ENCODE assay signal across 12 cellular contexts in genomic region chr2:157107877-157108276, GRCh38.
DNase-seq lines count a peak whose midpoint lies in the region; ATAC-seq, FAIRE-seq and TF ChIP-seq lines count a peak whose summit lies in the region.
"Had no signal": no experiment of that assay in that cellular context is flagged by ENCODE, and none has a peak within 500 bp of the region (broad histone marks: within the 10 kb centered on the region; RNA-seq: fewer than 3 reads in every experiment).

No MANE protein-coding gene starts in this region.

- peaks cover 8% of the 10 kb centered on the region for H3K4me1 Mint-ChIP-seq in MCF 10A (ENCODE audit: insufficient read depth, unreplicated experiment)
- H3K4me1 Mint-ChIP-seq in CD14-positive monocyte = no peaks in the 10 kb centered on the region
- H3K4me1 Mint-ChIP-seq: stimulated activated naive CD8-positive, alpha-beta T cell treated with anti-CD3 and anti-CD28 coated beads, Interleukin-15, amount 100 ng/mL, for 72 hours had no signal

- H3K27me3 Mint-ChIP-seq in MCF 10A (ENCODE audit: insufficient read depth, unreplicated experiment) = no peaks in the 10 kb centered on the region
- peaks cover 0 to 2% (median 0%) of the 10 kb centered on the region in 3 donors for H3K27me3 Mint-ChIP-seq in CD14-positive monocyte (ENCODE audit: low read depth in 3 of 3)
- H3K27me3 Mint-ChIP-seq: stimulated activated naive CD8-positive, alpha-beta T cell treated with anti-CD3 and anti-CD28 coated beads, Interleukin-15, amount 100 ng/mL, for 72 hours had no signal

- TF ChIP-seq POLR2A in breast epithelium (IDR thresholded peaks at IDR 0.05) = no peak

- TF ChIP-seq CTCF in MCF 10A (IDR thresholded peaks at IDR 0.05; ENCODE audit: unreplicated experiment) (no peak), breast epithelium (IDR thresholded peaks at IDR 0.05) (no peak), epithelial cell of esophagus (IDR thresholded peaks at IDR 0.05; ENCODE audit: insufficient read depth, low read depth, low read length, missing control alignments) (no peak), CD14-positive monocyte (IDR thresholded peaks at IDR 0.05) (no peak)

- ATAC-seq in GM18519 (IDR thresholded peaks at IDR 0.05; ENCODE audit: low FRiP score, unreplicated experiment) (no peak), HG02571 (IDR thresholded peaks at IDR 0.05; ENCODE audit: unreplicated experiment) (no peak)
- ATAC-seq: stimulated activated naive CD8-positive, alpha-beta T cell treated with anti-CD3 and anti-CD28 coated beads, Interleukin-15, amount 100 ng/mL, for 72 hours had no signal

- no TSS peak for BruUV-seq in MCF 10A (replicated peaks; lab: Mats Ljungman, UMichigan)

- H3K27ac ChIP-seq in breast epithelium = no peak overlapping the region

- H3K9me3 Mint-ChIP-seq in MCF 10A (ENCODE audit: unreplicated experiment) (no peaks in the 10 kb centered on the region), CD14-positive monocyte (peaks cover 4 to 23% (median 14%) of the 10 kb centered on the region in 7 donors)

- FAIRE-seq in urothelium cell line (lab: Jason Lieb, UNC) = no peak

- H3K4me1 ChIP-seq in breast epithelium = no peaks in the 10 kb centered on the region

- peaks cover 9 to 33% of the 10 kb centered on the region in 2 donors for H3K9me3 ChIP-seq in breast epithelium

- POLR2A ChIA-PET in MCF 10A (lab: Yijun Ruan, JAX) = no interaction called here

- no peaks in the 10 kb centered on the region for H3K27me3 ChIP-seq in breast epithelium

- CTCF ChIA-PET in MCF 10A (lab: Yijun Ruan, JAX) = interaction anchor here (1.0 to 1.3 kb wide), 2 partner anchors 36 to 195 kb away, joined by 3 read pairs; no protein-coding TSS in a partner anchor

- H3K36me3 Mint-ChIP-seq in MCF 10A (ENCODE audit: insufficient read depth, unreplicated experiment) = no peaks in the 10 kb centered on the region
- no peaks in the 10 kb centered on the region for H3K36me3 Mint-ChIP-seq in CD14-positive monocyte
- H3K36me3 Mint-ChIP-seq: mesothelial cell of epicardium had no signal

- no peaks in the 10 kb centered on the region for H3K36me3 ChIP-seq in breast epithelium

- H3K4me3 Mint-ChIP-seq in MCF 10A (ENCODE audit: unreplicated experiment) = no peak overlapping the region
- no peak overlapping the region for H3K4me3 Mint-ChIP-seq in CD14-positive monocyte
- H3K4me3 Mint-ChIP-seq: mesothelial cell of epicardium; stimulated activated naive CD8-positive, alpha-beta T cell treated with anti-CD3 and anti-CD28 coated beads, Interleukin-15, amount 100 ng/mL, for 72 hours had no signal

- H3K4me3 ChIP-seq in breast epithelium (no peak overlapping the region), epithelial cell of esophagus (ENCODE audit: low read length) (no peak overlapping the region)

- DNase-seq in MCF 10A (ENCODE audit: unreplicated experiment) (peak; percentile 88), breast epithelium (ENCODE audit: low spot score in 2 of 2) (no peak), NCI-H748 (lab: John Stamatoyannopoulos, UW; ENCODE audit: unreplicated experiment) (peak; percentile 91), epithelial cell of esophagus (ENCODE audit: low read depth) (peak; percentile 90), urothelium cell line (ENCODE audit: low spot score) (peak; percentile 66), CD14-positive monocyte (ENCODE audit: low spot score) (no peak)
- DNase-seq: activated CD4-positive, alpha-beta T cell treated with anti-CD3 and anti-CD28 coated beads, Interleukin-2, amount 50 U/mL, for 1 hour; GOT3; stimulated activated naive CD8-positive, alpha-beta T cell treated with anti-CD3 and anti-CD28 coated beads, Interleukin-15, amount 100 ng/mL, for 72 hours had no signal

- intact Hi-C loops in MCF 10A (cut with micrococcal nuclease) (no loop called here), breast epithelium (cut with DNase I; ENCODE audit: low total_unique reads) (no loop called here), CD14-positive monocyte (cut with micrococcal nuclease) (no loop called here)

- H3K27ac Mint-ChIP-seq in MCF 10A (ENCODE audit: low read depth, unreplicated experiment) = no peak overlapping the region
- no peak overlapping the region for H3K27ac Mint-ChIP-seq in CD14-positive monocyte
- H3K27ac Mint-ChIP-seq: mesothelial cell of epicardium had no signal

Comparison
In these comparisons a context has a peak if more than half of its experiments do, and no peak if none do; other contexts are left out.
1. DNase-seq: peak in MCF 10A (single experiment), NCI-H748 (single experiment), epithelial cell of esophagus (single experiment) and urothelium cell line (single experiment); none in breast epithelium (0 of 2) and CD14-positive monocyte (single experiment).